Comparison of ENCODE assay signal across 1 cellular context in the genomic region with DNA sequence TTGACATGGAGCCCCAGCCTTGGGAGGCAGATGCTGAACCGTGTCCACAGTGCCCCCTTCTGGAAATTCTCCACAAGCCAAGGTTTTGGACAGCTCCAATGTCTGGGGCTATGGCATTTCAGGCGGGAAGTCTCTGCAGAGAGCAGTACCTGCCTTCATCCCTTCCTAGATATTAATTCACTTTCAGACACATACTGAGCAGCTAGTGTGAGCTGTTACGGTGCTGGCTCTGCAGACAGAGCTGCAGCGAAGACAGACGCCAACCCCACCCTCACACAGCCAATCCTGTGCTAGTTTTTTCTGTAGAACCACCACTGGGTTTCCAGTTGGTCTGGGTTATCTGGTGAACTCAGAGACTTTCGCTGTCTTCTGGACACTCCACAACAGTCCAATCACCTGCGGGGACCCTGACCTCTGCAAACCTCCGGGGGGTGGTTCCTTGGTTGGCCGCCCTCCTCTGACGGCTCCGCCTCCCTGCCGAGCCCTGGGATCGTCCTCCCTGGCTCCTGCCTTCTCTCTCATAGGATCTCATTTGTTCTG.
TF ChIP-seq lines count a peak whose summit lies in the region.

No MANE protein-coding gene starts in this region.

TF ChIP-seq in GM12878, 131 proteins besides CTCF, POLR2A, EP300 and RAD21:
- TF ChIP-seq RB1 (IDR thresholded peaks at IDR 0.05; ENCODE audit: borderline replicate concordance) (peak; percentile 61; the same call in 1 of the 2 replicates), YY1 (IDR thresholded peaks at IDR 0.05; ENCODE audit: low read depth, low read length) (0 out of 2 replicates have a peak, but pooled peaks have one; percentile 43), TCF7 (IDR thresholded peaks at IDR 0.05; ENCODE audit: borderline replicate concordance) (no peak), YBX1 (IDR thresholded peaks at IDR 0.05) (no peak), SMC3 (IDR thresholded peaks at IDR 0.05; ENCODE audit: borderline replicate concordance, low read length) (peak; percentile 78), NFYA (IDR thresholded peaks at IDR 0.05; ENCODE audit: borderline replicate concordance, low read depth, low read length) (no peak)
- TF ChIP-seq, protein P1, sequence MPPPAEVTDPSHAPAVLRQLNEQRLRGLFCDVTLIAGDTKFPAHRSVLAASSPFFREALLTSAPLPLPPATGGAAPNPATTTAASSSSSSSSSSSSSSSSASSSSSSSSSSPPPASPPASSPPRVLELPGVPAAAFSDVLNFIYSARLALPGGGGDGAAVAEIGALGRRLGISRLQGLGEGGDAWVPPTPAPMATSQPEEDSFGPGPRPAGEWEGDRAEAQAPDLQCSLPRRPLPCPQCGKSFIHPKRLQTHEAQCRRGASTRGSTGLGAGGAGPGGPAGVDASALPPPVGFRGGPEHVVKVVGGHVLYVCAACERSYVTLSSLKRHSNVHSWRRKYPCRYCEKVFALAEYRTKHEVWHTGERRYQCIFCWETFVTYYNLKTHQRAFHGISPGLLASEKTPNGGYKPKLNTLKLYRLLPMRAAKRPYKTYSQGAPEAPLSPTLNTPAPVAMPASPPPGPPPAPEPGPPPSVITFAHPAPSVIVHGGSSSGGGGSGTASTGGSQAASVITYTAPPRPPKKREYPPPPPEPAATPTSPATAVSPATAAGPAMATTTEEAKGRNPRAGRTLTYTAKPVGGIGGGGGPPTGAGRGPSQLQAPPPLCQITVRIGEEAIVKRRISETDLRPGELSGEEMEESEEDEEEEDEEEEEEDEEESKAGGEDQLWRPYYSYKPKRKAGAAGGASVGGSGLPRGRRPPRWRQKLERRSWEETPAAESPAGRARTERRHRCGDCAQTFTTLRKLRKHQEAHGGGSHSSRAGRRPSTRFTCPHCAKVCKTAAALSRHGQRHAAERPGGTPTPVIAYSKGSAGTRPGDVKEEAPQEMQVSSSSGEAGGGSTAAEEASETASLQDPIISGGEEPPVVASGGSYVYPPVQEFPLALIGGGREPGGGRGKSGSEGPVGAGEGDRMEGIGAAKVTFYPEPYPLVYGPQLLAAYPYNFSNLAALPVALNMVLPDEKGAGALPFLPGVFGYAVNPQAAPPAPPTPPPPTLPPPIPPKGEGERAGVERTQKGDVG (CRISPR knock-in tag; IDR thresholded peaks at IDR 0.05) = no peak
- TF ChIP-seq, protein P2, sequence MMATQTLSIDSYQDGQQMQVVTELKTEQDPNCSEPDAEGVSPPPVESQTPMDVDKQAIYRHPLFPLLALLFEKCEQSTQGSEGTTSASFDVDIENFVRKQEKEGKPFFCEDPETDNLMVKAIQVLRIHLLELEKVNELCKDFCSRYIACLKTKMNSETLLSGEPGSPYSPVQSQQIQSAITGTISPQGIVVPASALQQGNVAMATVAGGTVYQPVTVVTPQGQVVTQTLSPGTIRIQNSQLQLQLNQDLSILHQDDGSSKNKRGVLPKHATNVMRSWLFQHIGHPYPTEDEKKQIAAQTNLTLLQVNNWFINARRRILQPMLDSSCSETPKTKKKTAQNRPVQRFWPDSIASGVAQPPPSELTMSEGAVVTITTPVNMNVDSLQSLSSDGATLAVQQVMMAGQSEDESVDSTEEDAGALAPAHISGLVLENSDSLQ (IDR thresholded peaks at IDR 0.05) = no peak
- TF ChIP-seq, protein P3, sequence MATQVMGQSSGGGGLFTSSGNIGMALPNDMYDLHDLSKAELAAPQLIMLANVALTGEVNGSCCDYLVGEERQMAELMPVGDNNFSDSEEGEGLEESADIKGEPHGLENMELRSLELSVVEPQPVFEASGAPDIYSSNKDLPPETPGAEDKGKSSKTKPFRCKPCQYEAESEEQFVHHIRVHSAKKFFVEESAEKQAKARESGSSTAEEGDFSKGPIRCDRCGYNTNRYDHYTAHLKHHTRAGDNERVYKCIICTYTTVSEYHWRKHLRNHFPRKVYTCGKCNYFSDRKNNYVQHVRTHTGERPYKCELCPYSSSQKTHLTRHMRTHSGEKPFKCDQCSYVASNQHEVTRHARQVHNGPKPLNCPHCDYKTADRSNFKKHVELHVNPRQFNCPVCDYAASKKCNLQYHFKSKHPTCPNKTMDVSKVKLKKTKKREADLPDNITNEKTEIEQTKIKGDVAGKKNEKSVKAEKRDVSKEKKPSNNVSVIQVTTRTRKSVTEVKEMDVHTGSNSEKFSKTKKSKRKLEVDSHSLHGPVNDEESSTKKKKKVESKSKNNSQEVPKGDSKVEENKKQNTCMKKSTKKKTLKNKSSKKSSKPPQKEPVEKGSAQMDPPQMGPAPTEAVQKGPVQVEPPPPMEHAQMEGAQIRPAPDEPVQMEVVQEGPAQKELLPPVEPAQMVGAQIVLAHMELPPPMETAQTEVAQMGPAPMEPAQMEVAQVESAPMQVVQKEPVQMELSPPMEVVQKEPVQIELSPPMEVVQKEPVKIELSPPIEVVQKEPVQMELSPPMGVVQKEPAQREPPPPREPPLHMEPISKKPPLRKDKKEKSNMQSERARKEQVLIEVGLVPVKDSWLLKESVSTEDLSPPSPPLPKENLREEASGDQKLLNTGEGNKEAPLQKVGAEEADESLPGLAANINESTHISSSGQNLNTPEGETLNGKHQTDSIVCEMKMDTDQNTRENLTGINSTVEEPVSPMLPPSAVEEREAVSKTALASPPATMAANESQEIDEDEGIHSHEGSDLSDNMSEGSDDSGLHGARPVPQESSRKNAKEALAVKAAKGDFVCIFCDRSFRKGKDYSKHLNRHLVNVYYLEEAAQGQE (IDR thresholded peaks at IDR 0.05; ENCODE audit: low read depth, low read length) = peak; percentile 66; the same call in 1 of the 2 replicates
